Comparison of ENCODE assay signal across 8 cellular contexts in the genomic region with DNA sequence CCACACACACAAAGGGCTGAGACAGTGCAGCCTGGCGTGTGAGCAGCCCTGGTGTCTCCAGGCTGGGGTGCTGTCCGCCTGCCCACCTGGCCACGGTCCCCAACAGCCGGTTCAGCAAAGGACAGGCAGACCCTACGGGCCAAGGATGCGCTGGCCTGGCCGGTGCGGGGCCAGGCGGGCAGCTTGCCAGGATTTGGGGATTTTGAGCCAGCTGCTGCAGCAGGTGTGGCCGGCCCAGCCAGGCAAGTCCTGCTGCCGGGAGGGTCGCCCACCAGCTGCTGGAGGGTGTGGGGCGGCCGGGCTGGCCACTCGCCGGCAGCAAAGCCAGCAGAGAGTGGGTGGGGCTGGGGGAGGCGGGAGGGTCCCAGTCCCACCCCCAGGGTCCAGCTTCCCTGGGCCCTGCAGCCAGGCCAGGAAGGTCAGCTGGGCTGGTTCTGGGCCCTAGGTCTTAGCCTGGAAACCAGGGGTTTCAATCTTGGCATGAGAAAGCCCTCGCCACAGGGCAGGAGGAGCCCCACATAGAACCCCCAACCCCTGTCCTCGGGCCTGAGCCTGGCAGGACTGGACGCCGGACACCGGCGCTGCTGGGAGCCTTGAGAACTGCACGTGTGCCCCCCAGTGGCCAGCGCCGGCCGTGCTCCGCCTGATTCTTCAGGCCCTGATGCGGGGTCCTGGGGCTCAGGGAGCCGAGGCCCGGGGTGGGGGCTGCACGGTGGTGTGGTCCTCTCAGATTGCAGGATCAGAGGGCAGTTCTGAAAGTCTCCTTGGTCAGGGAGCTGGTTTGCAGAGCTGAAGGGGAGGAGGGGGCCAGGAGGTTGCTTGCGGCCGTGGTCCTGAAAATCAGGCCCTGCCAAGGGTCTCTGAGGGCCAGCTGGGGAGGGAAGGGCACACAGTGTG. TPM values are rescaled to one million over a fixed set of nuclear protein-coding genes. Genes with fewer than 3 reads are reported as not detected.
DNase-seq lines count a peak whose midpoint lies in the region; ATAC-seq and TF ChIP-seq lines count a peak whose summit lies in the region.

No MANE protein-coding gene starts in this region.

- TF ChIP-seq CTCF in CD8-positive, alpha-beta T cell (IDR thresholded peaks at IDR 0.05) = peak; percentile 44
- TF ChIP-seq CTCF in esophagus muscularis mucosa (IDR thresholded peaks at IDR 0.05) (peak; percentile 67 to 86 (median 71)), nephron progenitor cell (IDR thresholded peaks at IDR 0.05) (peak; percentile 86)

- no peak overlapping the region for H3K4me3 Mint-ChIP-seq in CD8-positive, alpha-beta T cell
- no peak overlapping the region for H3K4me3 Mint-ChIP-seq in nephron progenitor cell

- peak in 4 of 7 experiments; percentile 24 to 68 (median 36) for DNase-seq in CD8-positive, alpha-beta T cell
- DNase-seq in HEK293T (ENCODE audit: extremely low spot score) = peak; percentile 71
- peak; percentile 34 for DNase-seq in activated CD4-positive, alpha-beta T cell treated with anti-CD3 and anti-CD28 coated beads, Interleukin-2, amount 50 U/mL, for 1 hour
- DNase-seq in esophagus muscularis mucosa (ENCODE audit: extremely low spot score) = no peak
- peak; percentile 86 for DNase-seq in nephron progenitor cell
- no peak for DNase-seq in mesenteric fat pad (ENCODE audit: low spot score)

- H3K4me3 ChIP-seq in CD8-positive, alpha-beta T cell (ENCODE audit: low read depth, low read length) = no peak overlapping the region
- no peak overlapping the region for H3K4me3 ChIP-seq in esophagus muscularis mucosa

- H3K36me3 ChIP-seq in CD8-positive, alpha-beta T cell (ENCODE audit: insufficient read depth, low read length) = no peaks in the 10 kb centered on the region
- H3K36me3 ChIP-seq in esophagus muscularis mucosa = no peaks in the 10 kb centered on the region

- H3K36me3 Mint-ChIP-seq in CD8-positive, alpha-beta T cell = no peaks in the 10 kb centered on the region
- peaks cover 6% of the 10 kb centered on the region for H3K36me3 Mint-ChIP-seq in nephron progenitor cell (ENCODE audit: low read depth)

- 12% methylated on average over 24 of the region's 34 CpGs for WGBS in esophagus muscularis mucosa

- TF ChIP-seq EP300 in esophagus muscularis mucosa (IDR thresholded peaks at IDR 0.05) = no peak

- intact Hi-C loops in CD8-positive, alpha-beta T cell (cut with DNase I, micrococcal nuclease) = loop anchor here in 1 of 2 experiments (1.0 to 2.0 kb wide), 2 partner anchors 242 to 344 kb away; no protein-coding TSS in a partner anchor
- intact Hi-C loops in esophagus muscularis mucosa (cut with DNase I) = loop anchor here (2.0 kb wide), 1 partner anchor 240 kb away; no protein-coding TSS in a partner anchor

- H3K4me1 Mint-ChIP-seq in CD8-positive, alpha-beta T cell (ENCODE audit: low read depth) = no peaks in the 10 kb centered on the region
- peaks cover 23% of the 10 kb centered on the region for H3K4me1 Mint-ChIP-seq in nephron progenitor cell

- peaks cover 4% of the 10 kb centered on the region for H3K9me3 Mint-ChIP-seq in CD8-positive, alpha-beta T cell
- H3K9me3 Mint-ChIP-seq in nephron progenitor cell = peaks cover 19% of the 10 kb centered on the region

- POLR2A ChIA-PET in CD8-positive, alpha-beta T cell (lab: Charles Lee) = no interaction called here
- POLR2A ChIA-PET in HEK293T (lab: Yijun Ruan, JAX) = no interaction called here

- H3K9me3 ChIP-seq in CD8-positive, alpha-beta T cell (ENCODE audit: low read length) = no peaks in the 10 kb centered on the region
- peaks cover 0 to 13% (median 6%) of the 10 kb centered on the region in 4 donors for H3K9me3 ChIP-seq in esophagus muscularis mucosa

- no peak overlapping the region for H3K27ac ChIP-seq in CD8-positive, alpha-beta T cell (ENCODE audit: low read depth, low read length)
- no peak overlapping the region for H3K27ac ChIP-seq in esophagus muscularis mucosa (replicated peaks in 1 of 4)

- no peak for TF ChIP-seq POLR2A in esophagus muscularis mucosa (IDR thresholded peaks at IDR 0.05; ENCODE audit: low read depth)

- H3K27me3 ChIP-seq in CD8-positive, alpha-beta T cell (ENCODE audit: insufficient read depth, low read length) = no peaks in the 10 kb centered on the region
- peaks cover 0 to 92% (median 22%) of the 10 kb centered on the region in 4 donors for H3K27me3 ChIP-seq in esophagus muscularis mucosa

- no peak for ATAC-seq in CD8-positive, alpha-beta T cell
- ATAC-seq in HG03457 (IDR thresholded peaks at IDR 0.05; ENCODE audit: unreplicated experiment) (no peak), HG03196 (IDR thresholded peaks at IDR 0.05; ENCODE audit: unreplicated experiment) (no peak)

- no peak overlapping the region for H3K27ac Mint-ChIP-seq in CD8-positive, alpha-beta T cell
- no peak overlapping the region for H3K27ac Mint-ChIP-seq in nephron progenitor cell

- CTCF ChIA-PET in CD8-positive, alpha-beta T cell (lab: Charles Lee) = interaction anchor here (0.9 to 1.8 kb wide), 10 partner anchors 14 to 343 kb away, joined by 3 to 6 read pairs (median 4); no protein-coding TSS in a partner anchor
- CTCF ChIA-PET in HEK293T (lab: Yijun Ruan, JAX) = interaction anchor here (0.6 to 0.7 kb wide), 2 partner anchors 10 to 18 kb away, joined by 3 read pairs; no protein-coding TSS in a partner anchor

- H3K4me1 ChIP-seq in CD8-positive, alpha-beta T cell (ENCODE audit: insufficient read depth, low read length) = peaks cover 4% of the 10 kb centered on the region
- H3K4me1 ChIP-seq in esophagus muscularis mucosa = peaks cover 0 to 7% (median 6%) of the 10 kb centered on the region in 4 donors

- no peaks in the 10 kb centered on the region for H3K27me3 Mint-ChIP-seq in CD8-positive, alpha-beta T cell (ENCODE audit: low read depth)
- H3K27me3 Mint-ChIP-seq in nephron progenitor cell (ENCODE audit: low read depth, poor library complexity) = peaks cover 5% of the 10 kb centered on the region

TF ChIP-seq in HEK293T, 16 proteins besides CTCF, POLR2A, EP300 and RAD21:
- no peak for TF ChIP-seq SP1 (IDR thresholded peaks at IDR 0.05)
- TF ChIP-seq, protein P1, sequence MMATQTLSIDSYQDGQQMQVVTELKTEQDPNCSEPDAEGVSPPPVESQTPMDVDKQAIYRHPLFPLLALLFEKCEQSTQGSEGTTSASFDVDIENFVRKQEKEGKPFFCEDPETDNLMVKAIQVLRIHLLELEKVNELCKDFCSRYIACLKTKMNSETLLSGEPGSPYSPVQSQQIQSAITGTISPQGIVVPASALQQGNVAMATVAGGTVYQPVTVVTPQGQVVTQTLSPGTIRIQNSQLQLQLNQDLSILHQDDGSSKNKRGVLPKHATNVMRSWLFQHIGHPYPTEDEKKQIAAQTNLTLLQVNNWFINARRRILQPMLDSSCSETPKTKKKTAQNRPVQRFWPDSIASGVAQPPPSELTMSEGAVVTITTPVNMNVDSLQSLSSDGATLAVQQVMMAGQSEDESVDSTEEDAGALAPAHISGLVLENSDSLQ (IDR thresholded peaks at IDR 0.05) = no peak
- TF ChIP-seq HDGF (IDR thresholded peaks at IDR 0.05; ENCODE audit: borderline replicate concordance) = no peak
- no peak for TF ChIP-seq ELF4 (IDR thresholded peaks at IDR 0.05)
- no peak for TF ChIP-seq TARDBP (IDR thresholded peaks at IDR 0.05)
- TF ChIP-seq LEF1 (IDR thresholded peaks at IDR 0.05; ENCODE audit: borderline replicate concordance) = no peak
- TF ChIP-seq FOXA1 (IDR thresholded peaks at IDR 0.05) = no peak
- no peak for TF ChIP-seq ARNT (IDR thresholded peaks at IDR 0.05)
- no peak for TF ChIP-seq NFRKB (IDR thresholded peaks at IDR 0.05)
- TF ChIP-seq L3MBTL2 (conservative IDR thresholded peaks at IDR 0.05) = no peak
- no peak for TF ChIP-seq ZNF384 (IDR thresholded peaks at IDR 0.05)
- no peak for TF ChIP-seq SUZ12 (IDR thresholded peaks at IDR 0.05)
- TF ChIP-seq BHLHE40 (IDR thresholded peaks at IDR 0.05; ENCODE audit: borderline replicate concordance) = no peak
- no peak for TF ChIP-seq CTBP1 (IDR thresholded peaks at IDR 0.05; ENCODE audit: borderline replicate concordance)
- TF ChIP-seq FOXM1 (IDR thresholded peaks at IDR 0.05; ENCODE audit: borderline replicate concordance) = no peak

RNA-seq across cellular contexts. Expression of gene SSTR5, which starts 17.6 kb away (rescaled TPM):
- not detected for total RNA-seq in CD8-positive, alpha-beta T cell
- total RNA-seq in esophagus muscularis mucosa (not detected), mesenteric fat pad (not detected)

RNA-seq across cellular contexts. Expression of gene C1QTNF8, which starts 41.1 kb away (rescaled TPM):
- total RNA-seq in CD8-positive, alpha-beta T cell = not detected
- total RNA-seq in esophagus muscularis mucosa (not detected), mesenteric fat pad (not detected)

Comparison
In these comparisons a context has a peak if more than half of its experiments do, and no peak if none do; other contexts are left out.
1. DNase-seq: peak in CD8-positive, alpha-beta T cell (4 of 7), HEK293T (single experiment), activated CD4-positive, alpha-beta T cell treated with anti-CD3 and anti-CD28 coated beads, Interleukin-2, amount 50 U/mL, for 1 hour (single experiment) and nephron progenitor cell (single experiment); none in esophagus muscularis mucosa (single experiment) and mesenteric fat pad (single experiment).
2. Peak in every context shown above with its lines, with median percentiles within 50 percentile points of each other: CTCF ChIP-seq.